In genomic region chr14:102474934-102475333, GRCh38 we compare ENCODE assay signal across 13 cellular contexts. TPM values are rescaled to one million over a fixed set of nuclear protein-coding genes. Genes with fewer than 3 reads are reported as not detected.
A peak's percentile ranks its signal among the peaks of the same experiment; 100 is the strongest.
DNase-seq lines count a peak whose midpoint lies in the region; ATAC-seq and TF ChIP-seq lines count a peak whose summit lies in the region.
"Had no signal": no experiment of that assay in that cellular context is flagged by ENCODE, and none has a peak within 500 bp of the region (broad histone marks: within the 10 kb centered on the region; RNA-seq: fewer than 3 reads in every experiment).

No MANE protein-coding gene starts in this region.

- 37 to 73% (median 47%) methylated on average over 4 to 5 of the region's 5 CpGs for WGBS in heart left ventricle, 4 donors
- 20 to 35% (median 34%) methylated on average over 5 of the region's 5 CpGs for WGBS in psoas muscle, 3 donors

- no peaks in the 10 kb centered on the region for H3K27me3 Mint-ChIP-seq in Caco-2 (ENCODE audit: insufficient read depth, unreplicated experiment)
- H3K27me3 Mint-ChIP-seq: stimulated activated naive B cell treated with anti-CD40 and anti-IgM and Interleukin-4, amounts not matched to agents 10 μg/mL and 1 μg/mL and 100 μg/mL, for 72 hours had no signal

- no peak for DNase-seq in Caco-2
- peak; percentile 20 to 65 (median 61) for DNase-seq in Peyer's patch
- peak; percentile 73 to 92 (median 89) for DNase-seq in heart left ventricle
- DNase-seq in psoas muscle = peak; percentile 85 to 95
- no peak for DNase-seq in epidermal melanocyte (ENCODE audit: insufficient read length, low spot score)
- DNase-seq in T1000 (lab: John Stamatoyannopoulos, UW) = no peak
- DNase-seq: foreskin melanocyte; stimulated activated CD4-positive, alpha-beta T cell treated with anti-CD3 and anti-CD28 coated beads, Interleukin-15, amount 100 ng/mL, for 24 hours; stimulated activated naive B cell treated with anti-CD40 and anti-IgM and Interleukin-4, amounts not matched to agents 10 μg/mL and 1 μg/mL and 100 μg/mL, for 72 hours had no signal

- no peaks in the 10 kb centered on the region for H3K36me3 ChIP-seq in Caco-2 (ENCODE audit: control insufficient read depth, insufficient read depth, low read length)
- H3K36me3 ChIP-seq in Peyer's patch = no peaks in the 10 kb centered on the region
- peaks cover 0 to 20% (median 6%) of the 10 kb centered on the region in 9 donors for H3K36me3 ChIP-seq in heart left ventricle
- no peaks in the 10 kb centered on the region for H3K36me3 ChIP-seq in psoas muscle (ENCODE audit: insufficient read depth in 1 of 2, low read depth in 1 of 2)

- POLR2A ChIA-PET in Caco-2 (lab: Charles Lee) = no interaction called here

- no TSS peak for BruUV-seq in Caco-2 (replicated peaks; lab: Mats Ljungman, UMichigan)

- H3K27me3 ChIP-seq in Caco-2 (replicated peaks; ENCODE audit: control insufficient read depth, insufficient read depth, low read length) (no peaks in the 10 kb centered on the region; the same call in 1 of the 2 replicates), Peyer's patch (no peaks in the 10 kb centered on the region), heart left ventricle (no peaks in the 10 kb centered on the region), psoas muscle (ENCODE audit: insufficient read depth in 3 of 3, low read length in 2 of 3) (no peaks in the 10 kb centered on the region)

- peaks cover under 1% of the 10 kb centered on the region; the same call in 1 of the 2 replicates for H3K4me1 ChIP-seq in Caco-2
- peaks cover 0 to 16% (median 0%) of the 10 kb centered on the region in 4 donors for H3K4me1 ChIP-seq in Peyer's patch
- peaks cover 0 to 24% (median 14%) of the 10 kb centered on the region in 12 donors for H3K4me1 ChIP-seq in heart left ventricle
- peaks cover 31% of the 10 kb centered on the region for H3K4me1 ChIP-seq in psoas muscle

- peak overlapping the region; percentile 15 for H3K27ac Mint-ChIP-seq in Caco-2 (ENCODE audit: unreplicated experiment)
- H3K27ac Mint-ChIP-seq: activated T-helper 1 cell treated with anti-CD3 and anti-CD28 coated beads, Interleukin-12 subunit alpha, Interleukin-12 subunit beta, Interleukin-2, Interleukin-4 antibody, amounts not matched to agents 30 ng/mL and 10 ng/mL and 1 ng/mL, durations not matched to agents 14 hours and 24 hours and 36 hours; stimulated activated naive B cell treated with anti-CD40 and anti-IgM and Interleukin-4, amounts not matched to agents 10 μg/mL and 1 μg/mL and 100 μg/mL, for 72 hours; WTC11 had no signal

- H3K27ac ChIP-seq in Peyer's patch (no peak overlapping the region), heart left ventricle (peak overlapping the region in 9 of 12 donors; percentile 24 to 77 (median 59)), psoas muscle (peak overlapping the region; percentile 67)

- no peaks in the 10 kb centered on the region for H3K36me3 Mint-ChIP-seq in Caco-2 (ENCODE audit: insufficient read depth, unreplicated experiment)

- H3K9me3 ChIP-seq in Caco-2 (no peaks in the 10 kb centered on the region), Peyer's patch (no peaks in the 10 kb centered on the region), heart left ventricle (no peaks in the 10 kb centered on the region), psoas muscle (no peaks in the 10 kb centered on the region)

- H3K4me3 ChIP-seq in Caco-2 (ENCODE audit: low read depth, low read length) = no peak overlapping the region
- H3K4me3 ChIP-seq in Peyer's patch = no peak overlapping the region
- H3K4me3 ChIP-seq in heart left ventricle = peak overlapping the region in 2 of 12 donors; percentile 15 to 36
- H3K4me3 ChIP-seq in psoas muscle = peak overlapping the region; percentile 26

- H3K4me3 Mint-ChIP-seq in Caco-2 (ENCODE audit: unreplicated experiment) = no peak overlapping the region
- H3K4me3 Mint-ChIP-seq: activated T-helper 1 cell treated with anti-CD3 and anti-CD28 coated beads, Interleukin-12 subunit alpha, Interleukin-12 subunit beta, Interleukin-2, Interleukin-4 antibody, amounts not matched to agents 30 ng/mL and 10 ng/mL and 1 ng/mL, durations not matched to agents 14 hours and 24 hours and 36 hours; stimulated activated naive B cell treated with anti-CD40 and anti-IgM and Interleukin-4, amounts not matched to agents 10 μg/mL and 1 μg/mL and 100 μg/mL, for 72 hours; WTC11 had no signal

- H3K9me3 Mint-ChIP-seq in Caco-2 (ENCODE audit: unreplicated experiment) = no peaks in the 10 kb centered on the region
- H3K9me3 Mint-ChIP-seq: activated T-helper 1 cell treated with anti-CD3 and anti-CD28 coated beads, Interleukin-12 subunit alpha, Interleukin-12 subunit beta, Interleukin-2, Interleukin-4 antibody, amounts not matched to agents 30 ng/mL and 10 ng/mL and 1 ng/mL, durations not matched to agents 14 hours and 24 hours and 36 hours; stimulated activated naive B cell treated with anti-CD40 and anti-IgM and Interleukin-4, amounts not matched to agents 10 μg/mL and 1 μg/mL and 100 μg/mL, for 72 hours; WTC11 had no signal

- intact Hi-C loops in Caco-2 (cut with micrococcal nuclease; ENCODE audit: unreplicated experiment) (no loop called here), heart left ventricle (cut with DNase I) (no loop called here), psoas muscle (cut with DNase I) (loop anchor here (2.0 to 5.0 kb wide), 2 partner anchors 24 to 42 kb away; no protein-coding TSS in a partner anchor)

- peak; percentile 81 to 96 (median 95) for ATAC-seq in heart left ventricle
- ATAC-seq in psoas muscle = peak; percentile 95 to 97 (median 95)
- ATAC-seq in HG03442 (IDR thresholded peaks at IDR 0.05; ENCODE audit: unreplicated experiment) = no peak
- ATAC-seq in GM19328 (IDR thresholded peaks at IDR 0.05; ENCODE audit: unreplicated experiment) = no peak
- ATAC-seq: stimulated activated naive B cell treated with anti-CD40 and anti-IgM and Interleukin-4, amounts not matched to agents 10 μg/mL and 1 μg/mL and 100 μg/mL, for 72 hours; WTC11 had no signal

- TF ChIP-seq CTCF in Caco-2 (IDR thresholded peaks at IDR 0.05; ENCODE audit: insufficient read depth in 1 of 2, low read depth in 1 of 2, low read length in 1 of 2, severe bottlenecking in 1 of 2, unreplicated experiment in 1 of 2) (no peak), Peyer's patch (IDR thresholded peaks at IDR 0.05) (no peak), heart left ventricle (IDR thresholded peaks at IDR 0.05) (no peak), psoas muscle (IDR thresholded peaks at IDR 0.05) (no peak)

- no peak for TF ChIP-seq POLR2A in Peyer's patch (IDR thresholded peaks at IDR 0.05)
- no peak for TF ChIP-seq POLR2A in heart left ventricle (IDR thresholded peaks at IDR 0.05)

- CTCF ChIA-PET in Caco-2 (lab: Charles Lee) = no interaction called here

- peaks cover 2% of the 10 kb centered on the region for H3K4me1 Mint-ChIP-seq in Caco-2 (ENCODE audit: low read depth, unreplicated experiment)
- H3K4me1 Mint-ChIP-seq: WTC11 had no signal

RNA-seq across cellular contexts. Expression of gene ANKRD9, which starts 34.6 kb away (rescaled TPM):
- 15.0 and 15.5 TPM in 2 replicates for total RNA-seq in Caco-2 (2022)
- total RNA-seq in Peyer's patch = 100 to 1,000 TPM in 3 of 4 donors, 10 to 100 TPM in 1; 52.8 to 450 (median 392) TPM
- 100 to 1,000 TPM in 6 of 9 donors, 10 to 100 TPM in 3; 77.6 to 271 (median 141) TPM for total RNA-seq in heart left ventricle
- polyA plus RNA-seq in heart left ventricle = 10 to 100 TPM; 42.2 to 60.2 TPM
- total RNA-seq in psoas muscle = 100 to 1,000 TPM in 2 of 4 donors, 10 to 100 TPM in 2; 48.1 to 126 (median 98.0) TPM
- polyA plus RNA-seq in psoas muscle = 10 to 100 TPM; 22.7 to 74.4 (median 36.6) TPM

Comparison
In these comparisons a context has a peak if more than half of its experiments do, and no peak if none do; other contexts are left out.
1. DNase-seq: peak in Peyer's patch (3 of 3), heart left ventricle (5 of 5) and psoas muscle (2 of 2); none in Caco-2 (0 of 2), epidermal melanocyte (single experiment) and T1000 (single experiment).
2. H3K27ac ChIP-seq: peak in heart left ventricle (9 of 12) and psoas muscle (single experiment); none in Peyer's patch (0 of 4).
3. ATAC-seq: peak in heart left ventricle (4 of 4) and psoas muscle (4 of 4); none in HG03442 (single experiment) and GM19328 (single experiment).
4. intact Hi-C loops: an anchor here in psoas muscle (2.0 to 5.0 kb wide); none called in Caco-2 and heart left ventricle.